In genomic region chr10:4775808-4776207, GRCh38 we compare ENCODE assay signal across 1 cellular context.
TF ChIP-seq lines count a peak whose summit lies in the region.

No MANE protein-coding gene starts in this region.

TF ChIP-seq in GM23338, 12 proteins besides CTCF, POLR2A, EP300 and RAD21 (continued from another document):
- TF ChIP-seq ZNF462 (CRISPR knock-in tag; IDR thresholded peaks at IDR 0.05) (no peak), ZNF331 (CRISPR knock-in tag; IDR thresholded peaks at IDR 0.05; ENCODE audit: low read depth) (no peak), EZH2 (IDR thresholded peaks at IDR 0.05; ENCODE audit: low read depth, unreplicated experiment) (no peak), JUNB (IDR thresholded peaks at IDR 0.05; ENCODE audit: unreplicated experiment) (no peak), NANOG (IDR thresholded peaks at IDR 0.05; ENCODE audit: borderline replicate concordance) (no peak), ZNF114 (CRISPR knock-in tag; IDR thresholded peaks at IDR 0.05) (no peak), CREB1 (CRISPR knock-in tag; IDR thresholded peaks at IDR 0.05; ENCODE audit: low read depth) (no peak), STAT1 (IDR thresholded peaks at IDR 0.05; ENCODE audit: unreplicated experiment) (no peak)
